25 cellular contexts compared by ENCODE assay signal in genomic region chr18:2923464-2923863, GRCh38.
"Had no signal": no experiment of that assay in that cellular context is flagged by ENCODE, and none has a peak within 500 bp of the region (broad histone marks: within the 10 kb centered on the region; RNA-seq: fewer than 3 reads in every experiment).

No MANE protein-coding gene starts in this region.

- H3K27me3 ChIP-seq: adrenal gland, colonic mucosa, sigmoid colon, testis, vagina had no signal

- H3K4me3 Mint-ChIP-seq: activated CD8-positive, alpha-beta T cell treated with anti-CD3 and anti-CD28 coated beads, Interleukin-2, amount 10 ng/mL, durations not matched to agents 7 days and 5 days; activated naive CD8-positive, alpha-beta T cell; central memory CD8-positive, alpha-beta T cell; nephron progenitor cell; stimulated activated naive B cell treated with anti-CD40 and anti-IgM and Interleukin-4, amounts not matched to agents 10 μg/mL and 1 μg/mL and 100 μg/mL, for 72 hours; T-cell; T-helper 2 cell treated with Interferon-gamma antibody and Interleukin-4, amounts not matched to agents 5 μg/mL and 100 μg/mL, for 36 hours had no signal

- H3K4me3 ChIP-seq: adrenal gland, colonic mucosa, mucosa of descending colon, sigmoid colon, testis, vagina had no signal

- H3K27ac Mint-ChIP-seq: activated CD8-positive, alpha-beta T cell treated with anti-CD3 and anti-CD28 coated beads, Interleukin-2, amount 10 ng/mL, durations not matched to agents 7 days and 5 days; activated naive CD8-positive, alpha-beta T cell; nephron progenitor cell; T-cell; T-helper 2 cell treated with Interferon-gamma antibody and Interleukin-4, amounts not matched to agents 5 μg/mL and 100 μg/mL, for 36 hours had no signal

- DNase-seq: activated CD4-positive, alpha-beta T cell treated with anti-CD3 and anti-CD28 coated beads, Interleukin-2, amount 50 U/mL, for 1 hour; activated CD4-positive, CD25-positive, alpha-beta regulatory T cell treated with anti-CD3 and anti-CD28 coated beads, Interleukin-2, amount 50 U/mL, for 72 hours; activated naive CD4-positive, alpha-beta T cell; activated T-cell treated with anti-CD3 and anti-CD28 coated beads, Interleukin-2, amount 50 U/mL, for 1 hour; colonic mucosa; hypothalamus; islet precursor cell; left cardiac atrium; mesendoderm; mucosa of descending colon; nephron progenitor cell; sigmoid colon; stimulated activated CD4-positive, alpha-beta T cell treated with anti-CD3 and anti-CD28 coated beads, Interleukin-2, amount 100 ng/mL, for 48 hours; stimulated activated CD8-positive, alpha-beta memory T cell treated with anti-CD3 and anti-CD28 coated beads, Interleukin-4, amount 100 ng/mL, for 48 hours; stimulated activated naive B cell treated with anti-CD40 and anti-IgM and Interleukin-4, amounts not matched to agents 10 μg/mL and 1 μg/mL and 100 μg/mL, for 72 hours; T-cell; trophoblast cell; WERI-Rb-1 had no signal

- H3K4me1 ChIP-seq: adrenal gland, colonic mucosa, sigmoid colon, testis, vagina had no signal

- ATAC-seq: activated CD8-positive, alpha-beta T cell treated with anti-CD3 and anti-CD28 coated beads, Interleukin-2, amount 10 ng/mL, durations not matched to agents 7 days and 5 days; left cardiac atrium; mucosa of descending colon; stimulated activated naive B cell treated with anti-CD40 and anti-IgM and Interleukin-4, amounts not matched to agents 10 μg/mL and 1 μg/mL and 100 μg/mL, for 72 hours; T-cell had no signal

- H3K4me1 Mint-ChIP-seq: central memory CD8-positive, alpha-beta T cell had no signal

- H3K9me3 Mint-ChIP-seq: central memory CD8-positive, alpha-beta T cell; nephron progenitor cell; stimulated activated naive B cell treated with anti-CD40 and anti-IgM and Interleukin-4, amounts not matched to agents 10 μg/mL and 1 μg/mL and 100 μg/mL, for 72 hours; T-cell; T-helper 2 cell treated with Interferon-gamma antibody and Interleukin-4, amounts not matched to agents 5 μg/mL and 100 μg/mL, for 36 hours had no signal

- H3K27ac ChIP-seq: adrenal gland, colonic mucosa, sigmoid colon, testis, vagina, WERI-Rb-1 had no signal

- H3K27me3 Mint-ChIP-seq: activated naive CD8-positive, alpha-beta T cell; central memory CD8-positive, alpha-beta T cell; stimulated activated naive B cell treated with anti-CD40 and anti-IgM and Interleukin-4, amounts not matched to agents 10 μg/mL and 1 μg/mL and 100 μg/mL, for 72 hours; T-cell had no signal

- H3K9me3 ChIP-seq: adrenal gland, colonic mucosa, mucosa of descending colon, sigmoid colon, testis, vagina had no signal
